Comparison of ENCODE assay signal across 8 cellular contexts in genomic region chr5:55307383-55308253, GRCh38. TPM values are rescaled to one million over a fixed set of nuclear protein-coding genes. Genes with fewer than 3 reads are reported as not detected.
DNase-seq lines count a peak whose midpoint lies in the region; ATAC-seq and TF ChIP-seq lines count a peak whose summit lies in the region.

Gene DHX29 (minus strand): TSS chr5:55307694. CDS start chr5:55307573, 121 bp downstream.
Gene MTREX (plus strand): TSS chr5:55307989. CDS start chr5:55308014, 25 bp downstream.

- H3K4me2 ChIP-seq in osteoblast (ENCODE audit: insufficient read depth, low read length): peak within 1 kb of the TSS; percentile 93

- H3K27me3 Mint-ChIP-seq in glutamatergic neuron (ENCODE audit: unreplicated experiment): no peaks in the 10 kb centered on the region

- peaks cover 94% of the 10 kb centered on the region for H3K79me2 ChIP-seq in osteoblast (ENCODE audit: insufficient read depth, low read length)

- TF ChIP-seq CTCF in GM10266 (IDR thresholded peaks at IDR 0.05; ENCODE audit: control insufficient read depth, insufficient read depth, low read depth, missing control alignments): no peak
- no peak for TF ChIP-seq CTCF in glutamatergic neuron (IDR thresholded peaks at IDR 0.05; ENCODE audit: partially characterized antibody, unreplicated experiment)
- TF ChIP-seq CTCF in osteoblast (IDR thresholded peaks at IDR 0.05; ENCODE audit: extremely low read depth, low read depth, low read length): no peak
- TF ChIP-seq CTCF in thoracic aorta (IDR thresholded peaks at IDR 0.05): no peak

- H4K20me1 ChIP-seq in osteoblast (ENCODE audit: insufficient read depth, low read length): peaks cover 21% of the 10 kb centered on the region

- H3K27me3 ChIP-seq in osteoblast (ENCODE audit: insufficient read depth, low read length): no peaks in the 10 kb centered on the region
- H3K27me3 ChIP-seq in thoracic aorta (replicated peaks; ENCODE audit: insufficient read depth): no peaks in the 10 kb centered on the region

- no peaks in the 10 kb centered on the region for H3K36me3 ChIP-seq in osteoblast (ENCODE audit: insufficient read depth, low read length)
- no peaks in the 10 kb centered on the region for H3K36me3 ChIP-seq in thoracic aorta

- H3K36me3 Mint-ChIP-seq in activated naive CD4-positive, alpha-beta T cell treated with anti-CD3 and anti-CD28 coated beads, Interleukin-2, amount 50 U/mL, for 72 hours: peaks cover 0 to 25% of the 10 kb centered on the region in 2 donors
- H3K36me3 Mint-ChIP-seq in glutamatergic neuron (ENCODE audit: unreplicated experiment): no peaks in the 10 kb centered on the region

- H3K4me3 ChIP-seq in osteoblast (ENCODE audit: insufficient read depth, low read length) (peak within 1 kb of the TSS; percentile 91), thoracic aorta (peak within 1 kb of the TSS; percentile 88)

- ATAC-seq in HG02623 (IDR thresholded peaks at IDR 0.05; ENCODE audit: unreplicated experiment) (peak; percentile 90), SK-N-SH treated with all-trans-retinoic acid at 6 μM for 48 hours (peak; percentile 97), thoracic aorta (ENCODE audit: insufficient number of reproducible peaks, low FRiP score, low read depth) (peak; percentile 92)
- ATAC-seq in activated naive CD4-positive, alpha-beta T cell treated with anti-CD3 and anti-CD28 coated beads, Interleukin-2, amount 50 U/mL, for 72 hours: peak; percentile 96 to 97

- peaks cover 47% of the 10 kb centered on the region for H3K4me1 ChIP-seq in osteoblast (ENCODE audit: insufficient read depth, low read length)
- peaks cover 52 to 71% of the 10 kb centered on the region in 2 donors for H3K4me1 ChIP-seq in thoracic aorta (ENCODE audit: control insufficient read depth in 1 of 2, low read depth in 2 of 2)

- H3K9me3 ChIP-seq in osteoblast (ENCODE audit: low read depth, low read length): no peaks in the 10 kb centered on the region
- no peaks in the 10 kb centered on the region for H3K9me3 ChIP-seq in thoracic aorta

- no peak within 1 kb of the TSS for H3K4me3 Mint-ChIP-seq in glutamatergic neuron (ENCODE audit: unreplicated experiment)

- H3K9me3 Mint-ChIP-seq in activated naive CD4-positive, alpha-beta T cell treated with anti-CD3 and anti-CD28 coated beads, Interleukin-2, amount 50 U/mL, for 72 hours: no peaks in the 10 kb centered on the region
- peaks cover 1% of the 10 kb centered on the region for H3K9me3 Mint-ChIP-seq in glutamatergic neuron (ENCODE audit: unreplicated experiment)

- DNase-seq in GM10266 (ENCODE audit: extremely low spot score) (peak; percentile 79), NCI-H1092 treated with DMSO at 0.1 percent for 48 hours (lab: John Stamatoyannopoulos, UW) (peak; percentile 94), glutamatergic neuron (peak; percentile 93), osteoblast (ENCODE audit: insufficient read length, low spot score, missing footprints) (peak; percentile 94), thoracic aorta (ENCODE audit: low spot score) (peak; percentile 74)
- DNase-seq in activated naive CD4-positive, alpha-beta T cell treated with anti-CD3 and anti-CD28 coated beads, Interleukin-2, amount 50 U/mL, for 72 hours (ENCODE audit: low spot score in 2 of 2): peak; percentile 89 to 93

- peak within 1 kb of the TSS; percentile 98 for H3K27ac ChIP-seq in osteoblast (ENCODE audit: low read depth, low read length)
- H3K27ac ChIP-seq in thoracic aorta: peak within 1 kb of the TSS; percentile 82 to 92

- peaks cover 2% of the 10 kb centered on the region for H3K4me1 Mint-ChIP-seq in glutamatergic neuron (ENCODE audit: low read depth, unreplicated experiment)

- no peak within 1 kb of the TSS for H3K27ac Mint-ChIP-seq in activated naive CD4-positive, alpha-beta T cell treated with anti-CD3 and anti-CD28 coated beads, Interleukin-2, amount 50 U/mL, for 72 hours
- no peak within 1 kb of the TSS for H3K27ac Mint-ChIP-seq in glutamatergic neuron (ENCODE audit: unreplicated experiment)

- H2AFZ ChIP-seq in osteoblast (ENCODE audit: low read length): peak within 1 kb of the TSS; percentile 97

TF ChIP-seq in SK-N-SH treated with all-trans-retinoic acid at 6 μM for 48 hours, 23 proteins besides CTCF, POLR2A, EP300 and RAD21:
- TF ChIP-seq PPARA (CRISPR knock-in tag; IDR thresholded peaks at IDR 0.05; ENCODE audit: borderline replicate concordance) (no peak), TCF4 (CRISPR knock-in tag; IDR thresholded peaks at IDR 0.05; ENCODE audit: borderline replicate concordance) (no peak), BACH2 (CRISPR knock-in tag; IDR thresholded peaks at IDR 0.05; ENCODE audit: borderline replicate concordance) (no peak), SNAI2 (CRISPR knock-in tag; IDR thresholded peaks at IDR 0.05) (no peak), CSDC2 (CRISPR knock-in tag; IDR thresholded peaks at IDR 0.05) (no peak), RARB (CRISPR knock-in tag; IDR thresholded peaks at IDR 0.05) (no peak), ZFP3 (CRISPR knock-in tag; IDR thresholded peaks at IDR 0.05) (no peak), ZNF565 (CRISPR knock-in tag; conservative IDR thresholded peaks at IDR 0.05; ENCODE audit: low read depth) (no peak), POU6F1 (CRISPR knock-in tag; IDR thresholded peaks at IDR 0.05; ENCODE audit: borderline replicate concordance, low read depth) (no peak), CREB5 (CRISPR knock-in tag; IDR thresholded peaks at IDR 0.05; ENCODE audit: low read depth) (no peak), ZNF70 (CRISPR knock-in tag; IDR thresholded peaks at IDR 0.05) (no peak), ZNF8 (CRISPR knock-in tag; IDR thresholded peaks at IDR 0.05) (no peak), OSR1 (CRISPR knock-in tag; IDR thresholded peaks at IDR 0.05) (no peak), CSRNP3 (CRISPR knock-in tag; IDR thresholded peaks at IDR 0.05) (no peak), ARNTL (CRISPR knock-in tag; IDR thresholded peaks at IDR 0.05; ENCODE audit: borderline replicate concordance, low read depth) (no peak), ESRRG (CRISPR knock-in tag; IDR thresholded peaks at IDR 0.05) (no peak), ISL1 (CRISPR knock-in tag; IDR thresholded peaks at IDR 0.05) (no peak), ZC3H10 (CRISPR knock-in tag; IDR thresholded peaks at IDR 0.05) (no peak)

RNA-seq across cellular contexts. Expression of gene DHX29, which starts in this region (rescaled TPM):
- total RNA-seq in activated naive CD4-positive, alpha-beta T cell treated with anti-CD3 and anti-CD28 coated beads, Interleukin-2, amount 50 U/mL, for 72 hours: 10 to 100 TPM; 10.2 to 10.8 TPM
- total RNA-seq in glutamatergic neuron (ENCODE audit: unreplicated experiment) (22.9 TPM), osteoblast (36.8 and 38.4 TPM in 2 replicates), thoracic aorta (10 to 100 TPM; 29.5 to 35.6 TPM)

RNA-seq across cellular contexts. Expression of gene MTREX, which starts in this region (rescaled TPM):
- 10 to 100 TPM; 73.4 to 99.2 TPM for total RNA-seq in activated naive CD4-positive, alpha-beta T cell treated with anti-CD3 and anti-CD28 coated beads, Interleukin-2, amount 50 U/mL, for 72 hours
- 81.9 TPM for total RNA-seq in glutamatergic neuron (ENCODE audit: unreplicated experiment)
- total RNA-seq in osteoblast: 63.6 and 73.8 TPM in 2 replicates
- total RNA-seq in thoracic aorta: 10 to 100 TPM; 42.4 to 61.6 TPM

Comparison
In these comparisons a context has a peak if more than half of its experiments do, and no peak if none do; other contexts are left out.
1. Peak in every context shown above with its lines: DNase-seq, ATAC-seq, H3K4me3 ChIP-seq and H3K27ac ChIP-seq.